Comparison of ENCODE assay signal across 8 cellular contexts in genomic region chr19:37218592-37218935, GRCh38. TPM values are rescaled to one million over a fixed set of nuclear protein-coding genes. Genes with fewer than 3 reads are reported as not detected.
DNase-seq lines count a peak whose midpoint lies in the region; ATAC-seq and TF ChIP-seq lines count a peak whose summit lies in the region.

No MANE protein-coding gene starts in this region.

- TF ChIP-seq CTCF in RWPE2 (IDR thresholded peaks at IDR 0.05; ENCODE audit: poor library complexity, severe bottlenecking): no peak

- peak overlapping the region; percentile 87 for H3K23ac ChIP-seq in neuronal stem cell (ENCODE audit: low read depth, low read length, poor library complexity)

- no peak overlapping the region for H4K91ac ChIP-seq in neuronal stem cell (ENCODE audit: low read depth, low read length, poor library complexity)

- WGBS in esophagus, 2 donors: 15 to 21% methylated on average over 6 of the region's 6 CpGs
- no CpG with 5 or more reads among the region's 6 CpGs for WGBS in neuronal stem cell (ENCODE audit: extremely low coverage in 2 of 2, insufficient read length in 2 of 2, insufficient replicate concordance in 1 of 2), 2 donors

- H2BK5ac ChIP-seq in neuronal stem cell (ENCODE audit: low read length): no peak overlapping the region

- ATAC-seq in GM18517 (IDR thresholded peaks at IDR 0.05; ENCODE audit: unreplicated experiment): peak; percentile 9
- ATAC-seq in RWPE2 (ENCODE audit: low read depth): no peak
- ATAC-seq in GM18873 (IDR thresholded peaks at IDR 0.05; ENCODE audit: low FRiP score, unreplicated experiment): no peak
- ATAC-seq in GM21717 (IDR thresholded peaks at IDR 0.05; ENCODE audit: unreplicated experiment): no peak
- no peak for ATAC-seq in GM18511 (IDR thresholded peaks at IDR 0.05; ENCODE audit: unreplicated experiment)

- peaks cover 4% of the 10 kb centered on the region for H3K79me1 ChIP-seq in neuronal stem cell (ENCODE audit: low read depth, low read length)

- H2BK12ac ChIP-seq in neuronal stem cell (ENCODE audit: low read length): no peak overlapping the region

- H3K18ac ChIP-seq in neuronal stem cell (ENCODE audit: low read length): peak overlapping the region; percentile 78

- H3K27me3 ChIP-seq in RWPE2 (ENCODE audit: insufficient read depth, poor library complexity, severe bottlenecking): no peaks in the 10 kb centered on the region
- no peaks in the 10 kb centered on the region for H3K27me3 ChIP-seq in esophagus (ENCODE audit: control insufficient read depth in 1 of 2, insufficient read depth in 2 of 2, low read length in 2 of 2)
- H3K27me3 ChIP-seq in neuronal stem cell (ENCODE audit: control insufficient read depth in 3 of 3, insufficient read depth in 3 of 3, low read depth in 1 of 3, low read length in 3 of 3): no peaks in the 10 kb centered on the region

- no peaks in the 10 kb centered on the region for H3K9me3 ChIP-seq in RWPE2 (ENCODE audit: severe bottlenecking)
- H3K9me3 ChIP-seq in esophagus (ENCODE audit: control insufficient read depth in 2 of 2, insufficient read depth in 1 of 2, low read depth in 1 of 2, low read length in 1 of 2): no peaks in the 10 kb centered on the region
- H3K9me3 ChIP-seq in neuronal stem cell (replicated peaks in 1 of 2; ENCODE audit: control insufficient read depth in 2 of 2, insufficient read depth in 1 of 2, low read depth in 1 of 2, low read length in 2 of 2): peaks cover 0 to 40% of the 10 kb centered on the region in 2 donors

- H3K27ac ChIP-seq in RWPE2 (ENCODE audit: poor library complexity, severe bottlenecking) (peak overlapping the region; percentile 51), esophagus (ENCODE audit: low read depth in 2 of 2, low read length in 1 of 2) (peak overlapping the region; percentile 94 to 98), neuronal stem cell (replicated peaks; ENCODE audit: low read length) (no peak overlapping the region)

- no peak overlapping the region for H2BK15ac ChIP-seq in neuronal stem cell (ENCODE audit: low read length)

- H3K4me1 ChIP-seq in RWPE2 (ENCODE audit: insufficient read depth, poor library complexity, severe bottlenecking) (peaks cover 2% of the 10 kb centered on the region), esophagus (ENCODE audit: control insufficient read depth in 2 of 2, insufficient read depth in 2 of 2, low read length in 1 of 2) (no peaks in the 10 kb centered on the region), neuronal stem cell (ENCODE audit: control insufficient read depth in 2 of 2, insufficient read depth in 1 of 2, low read depth in 1 of 2, low read length in 2 of 2) (peaks cover 3 to 5% of the 10 kb centered on the region in 2 donors)

- H3K4me3 ChIP-seq in RWPE2 (ENCODE audit: severe bottlenecking) (peak overlapping the region; percentile 73), esophagus (ENCODE audit: low read depth in 1 of 2, low read length in 2 of 2) (peak overlapping the region; percentile 78 to 90), neuronal stem cell (ENCODE audit: low read length in 2 of 2) (peak overlapping the region; percentile 92 to 98)

- peak overlapping the region; percentile 87 for H3K9ac ChIP-seq in neuronal stem cell (ENCODE audit: low read depth, low read length, poor library complexity)

- no peak overlapping the region for H2AK5ac ChIP-seq in neuronal stem cell (ENCODE audit: low read depth, low read length)

- H3K36me3 ChIP-seq in RWPE2 (ENCODE audit: low read depth) (peaks cover 28% of the 10 kb centered on the region), esophagus (ENCODE audit: control insufficient read depth in 2 of 2, insufficient read depth in 2 of 2, low read length in 1 of 2) (no peaks in the 10 kb centered on the region), neuronal stem cell (replicated peaks in 1 of 2; ENCODE audit: control insufficient read depth in 2 of 2, insufficient read depth in 2 of 2, low read length in 2 of 2) (peaks cover 2 to 37% of the 10 kb centered on the region in 2 donors)

- peak overlapping the region; percentile 97 for H2AFZ ChIP-seq in neuronal stem cell (ENCODE audit: low read length)

- H3K4ac ChIP-seq in neuronal stem cell (ENCODE audit: low read length): no peak overlapping the region

- peak overlapping the region; percentile 5 for H3K14ac ChIP-seq in neuronal stem cell (ENCODE audit: low read length)

- DNase-seq in RWPE2 (ENCODE audit: low spot score) (no peak), neuronal stem cell (ENCODE audit: low spot score) (no peak), GF-D8 (lab: John Stamatoyannopoulos, UW) (no peak)

- peak overlapping the region; percentile 77 for H3K4me2 ChIP-seq in neuronal stem cell (ENCODE audit: insufficient read depth, low read length, poor library complexity, severe bottlenecking)

- H4K8ac ChIP-seq in neuronal stem cell (ENCODE audit: low read depth, low read length): no peak overlapping the region

- no peak overlapping the region for H2BK120ac ChIP-seq in neuronal stem cell (ENCODE audit: low read depth, low read length)

RNA-seq across cellular contexts. Expression of gene ZNF383, which starts 0.6 kb away (rescaled TPM):
- 1 to 10 TPM; 3.0 to 3.2 TPM for polyA plus RNA-seq in esophagus
- polyA plus RNA-seq in neuronal stem cell (2013, experiment 1 of 2): 3.3 TPM
- 3.6 TPM for polyA plus RNA-seq in neuronal stem cell (2013, experiment 2 of 2)

RNA-seq across cellular contexts. Expression of gene ZNF585B, which starts 8.2 kb away (rescaled TPM):
- polyA plus RNA-seq in esophagus: 1 to 10 TPM; 3.7 to 4.3 TPM
- polyA plus RNA-seq in neuronal stem cell (2013, experiment 1 of 2): 7.3 TPM
- polyA plus RNA-seq in neuronal stem cell (2013, experiment 2 of 2): 7.5 TPM

RNA-seq across cellular contexts. Expression of gene ZNF585A, which starts 46.1 kb away (rescaled TPM):
- polyA plus RNA-seq in esophagus: 10 to 100 TPM; 10.8 to 13.9 TPM
- 16.2 TPM for polyA plus RNA-seq in neuronal stem cell (2013, experiment 1 of 2)
- polyA plus RNA-seq in neuronal stem cell (2013, experiment 2 of 2): 16.2 TPM
